12 cellular contexts compared by ENCODE assay signal in genomic region chr6:69026243-69026642, GRCh38.
DNase-seq lines count a peak whose midpoint lies in the region; ATAC-seq, FAIRE-seq and TF ChIP-seq lines count a peak whose summit lies in the region.
"Had no signal": no experiment of that assay in that cellular context is flagged by ENCODE, and none has a peak within 500 bp of the region (broad histone marks: within the 10 kb centered on the region; RNA-seq: fewer than 3 reads in every experiment).

No MANE protein-coding gene starts in this region.

- ATAC-seq in GM18861 (IDR thresholded peaks at IDR 0.05; ENCODE audit: unreplicated experiment) = no peak
- ATAC-seq: A549 had no signal

- no peaks in the 10 kb centered on the region for H3K36me3 Mint-ChIP-seq in MCF 10A (ENCODE audit: insufficient read depth, unreplicated experiment)

- H2AFZ ChIP-seq in mammary epithelial cell (ENCODE audit: low read depth, low read length) = no peak overlapping the region

- BruUV-seq in mammary epithelial cell (replicated peaks; lab: Mats Ljungman, UMichigan) (no TSS peak), MCF 10A (replicated peaks; lab: Mats Ljungman, UMichigan) (no TSS peak)

- dilution Hi-C loops in mammary epithelial cell (cut with HindIII; ENCODE audit: low sequenced_read_pairs) = no loop called here

- peaks cover 70% of the 10 kb centered on the region for H3K27me3 Mint-ChIP-seq in MCF 10A (ENCODE audit: insufficient read depth, unreplicated experiment)

- no peaks in the 10 kb centered on the region for H3K27me3 ChIP-seq in mammary epithelial cell (ENCODE audit: insufficient read depth, low read length)
- H3K27me3 ChIP-seq: colonic mucosa had no signal

- H3K9ac ChIP-seq in mammary epithelial cell (ENCODE audit: insufficient read depth, low read length) = no peak overlapping the region
- no peak overlapping the region for H3K9ac ChIP-seq in kidney (ENCODE audit: low read length in 2 of 2)

- no peaks in the 10 kb centered on the region for H4K20me1 ChIP-seq in mammary epithelial cell (ENCODE audit: insufficient read depth, low read length)

- H3K4me2 ChIP-seq in mammary epithelial cell (ENCODE audit: insufficient read depth, low read depth, low read length) = no peak overlapping the region
- H3K4me2 ChIP-seq: A549 had no signal

- POLR2A ChIA-PET in MCF 10A (lab: Yijun Ruan, JAX) = no interaction called here

- 64% methylated on average over 3 of the region's 3 CpGs for WGBS in mammary epithelial cell (ENCODE audit: low coverage, missing lambda C conversion rate)

- H3K27ac Mint-ChIP-seq in MCF 10A (ENCODE audit: low read depth, unreplicated experiment) = no peak overlapping the region

- no peak for FAIRE-seq in kidney (lab: Jason Lieb, UNC)
- FAIRE-seq: A549 had no signal

- CTCF ChIA-PET in mammary epithelial cell (lab: Charles Lee; ENCODE audit: low non-redundant PET) = no interaction called here
- CTCF ChIA-PET in MCF 10A (lab: Yijun Ruan, JAX) = no interaction called here

- peaks cover 8% of the 10 kb centered on the region for H3K9me3 Mint-ChIP-seq in MCF 10A (ENCODE audit: unreplicated experiment)

- intact Hi-C loops in mammary epithelial cell (cut with micrococcal nuclease) (no loop called here), MCF 10A (cut with micrococcal nuclease) (no loop called here), kidney (cut with DNase I) (no loop called here)

- H3K79me2 ChIP-seq in mammary epithelial cell (ENCODE audit: insufficient read depth, low read length) = no peaks in the 10 kb centered on the region

- H3K9me3 ChIP-seq in mammary epithelial cell (replicated peaks; ENCODE audit: insufficient read depth, low read length) (no peaks in the 10 kb centered on the region), kidney (ENCODE audit: control insufficient read depth in 1 of 2, low read length in 2 of 2) (no peaks in the 10 kb centered on the region)
- H3K9me3 ChIP-seq: A549, colonic mucosa had no signal

- H3K4me1 Mint-ChIP-seq in MCF 10A (ENCODE audit: insufficient read depth, unreplicated experiment) = no peaks in the 10 kb centered on the region

- DNase-seq in mammary epithelial cell (peak; percentile 4), MCF 10A (ENCODE audit: unreplicated experiment) (no peak), SKM-1 treated with dmso at 0.1 percent for 144 hours (lab: John Stamatoyannopoulos, UW; ENCODE audit: unreplicated experiment) (peak; percentile 43), fibroblast of pulmonary artery (ENCODE audit: low read depth) (peak; percentile 58), LoVo (ENCODE audit: low spot score) (no peak), kidney (no peak), cerebellum (ENCODE audit: low spot score) (no peak)
- DNase-seq: activated CD8-positive, alpha-beta memory T cell treated with anti-CD3 and anti-CD28 coated beads, Interleukin-2, amount 50 U/mL, for 4 hours; colonic mucosa; NCI-H1105 treated with DMSO at 0.1 percent for 48 hours had no signal

- H3K27ac ChIP-seq in mammary epithelial cell (ENCODE audit: insufficient read depth, low read depth, low read length) (no peak overlapping the region), kidney (ENCODE audit: low read depth in 2 of 2, low read length in 2 of 2) (no peak overlapping the region)
- H3K27ac ChIP-seq: A549, colonic mucosa had no signal

- H3K4me1 ChIP-seq in mammary epithelial cell (ENCODE audit: insufficient read depth, low read length) (no peaks in the 10 kb centered on the region), kidney (ENCODE audit: control insufficient read depth in 1 of 2, insufficient read depth in 1 of 2, low read depth in 1 of 2, low read length in 2 of 2) (no peaks in the 10 kb centered on the region)
- H3K4me1 ChIP-seq: A549, colonic mucosa had no signal

- in situ Hi-C loops in mammary epithelial cell (cut with MboI; ENCODE audit: low sequenced_read_pairs in 2 of 2) = no loop called here

- no peak overlapping the region for H3K4me3 Mint-ChIP-seq in MCF 10A (ENCODE audit: unreplicated experiment)

- TF ChIP-seq CTCF in mammary epithelial cell (conservative IDR thresholded peaks at IDR 0.05 in 1 of 2, IDR thresholded peaks at IDR 0.05 in 1 of 2; ENCODE audit: extremely low read depth in 1 of 2, insufficient read depth in 1 of 2, low read depth in 1 of 2, low read length in 2 of 2) (no peak), MCF 10A (IDR thresholded peaks at IDR 0.05; ENCODE audit: unreplicated experiment) (no peak), fibroblast of pulmonary artery (IDR thresholded peaks at IDR 0.05; ENCODE audit: low read length, missing control alignments) (no peak), kidney (IDR thresholded peaks at IDR 0.05; ENCODE audit: borderline replicate concordance, extremely low read depth, insufficient read depth) (no peak)

- H3K4me3 ChIP-seq in mammary epithelial cell (replicated peaks in 1 of 3; ENCODE audit: insufficient read depth in 1 of 3, low read depth in 2 of 3, low read length in 3 of 3) = no peak overlapping the region
- no peak overlapping the region for H3K4me3 ChIP-seq in fibroblast of pulmonary artery (replicated peaks; ENCODE audit: low read depth, low read length)
- H3K4me3 ChIP-seq in kidney (ENCODE audit: low read length in 2 of 2) = no peak overlapping the region
- H3K4me3 ChIP-seq: A549, colonic mucosa had no signal

- H3K36me3 ChIP-seq in mammary epithelial cell (ENCODE audit: insufficient read depth, low read length) (no peaks in the 10 kb centered on the region), kidney (ENCODE audit: control insufficient read depth in 1 of 2, insufficient read depth in 2 of 2, low read length in 2 of 2) (no peaks in the 10 kb centered on the region)
- H3K36me3 ChIP-seq: colonic mucosa had no signal

Comparison
In these comparisons a context has a peak if more than half of its experiments do, and no peak if none do; other contexts are left out.
1. DNase-seq: peak in mammary epithelial cell (single experiment), SKM-1 treated with dmso at 0.1 percent for 144 hours (single experiment) and fibroblast of pulmonary artery (single experiment); none in MCF 10A (single experiment), LoVo (single experiment), kidney (single experiment) and cerebellum (single experiment).